In the genomic region with DNA sequence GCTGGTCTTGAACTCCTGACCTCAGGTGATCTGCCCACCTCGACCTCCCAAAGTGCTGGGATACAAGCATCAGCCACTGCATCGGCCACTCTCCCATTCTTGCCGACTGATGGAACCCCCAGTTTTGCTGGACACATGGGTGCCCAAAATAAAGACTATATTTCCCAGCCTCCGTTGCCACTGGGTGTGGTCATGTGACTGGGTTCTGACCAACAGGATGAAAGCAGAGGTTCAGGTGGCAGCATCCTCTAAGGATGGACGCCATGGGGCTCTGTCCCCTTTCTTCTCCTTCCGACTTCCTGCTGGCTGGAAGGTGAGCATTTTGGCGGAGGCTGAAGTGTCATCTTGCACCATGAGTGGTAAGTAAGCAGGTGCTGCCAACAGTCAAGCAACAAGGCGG, we compare ENCODE assay signal across 27 cellular contexts.
"Had no signal": no experiment of that assay in that cellular context is flagged by ENCODE, and none has a peak within 500 bp of the region (broad histone marks: within the 10 kb centered on the region; RNA-seq: fewer than 3 reads in every experiment).

No MANE protein-coding gene starts in this region.

- H3K4me1 Mint-ChIP-seq: activated T-helper 17 cell treated with anti-CD3 and anti-CD28 coated beads, Interleukin-2, amount 50 U/mL, for 72 hours; central memory CD8-positive, alpha-beta T cell had no signal

- ATAC-seq: activated T-cell treated with anti-CD3 and anti-CD28 coated beads, Interleukin-2, amount 50 U/mL, for 4 hours; activated T-helper 17 cell treated with anti-CD3 and anti-CD28 coated beads, Interleukin-2, amount 50 U/mL, for 72 hours; gastrocnemius medialis; left cardiac atrium; right lobe of liver; stimulated activated naive CD8-positive, alpha-beta T cell treated with anti-CD3 and anti-CD28 coated beads, Interleukin-15, Interleukin-2, amounts not matched to agents 100 U/mL and 50 U/mL, for 24 hours; upper lobe of right lung had no signal

- H3K27ac ChIP-seq: breast epithelium, epithelial cell of prostate, neutrophil, right lobe of liver, skin epidermis, upper lobe of right lung had no signal

- H3K4me3 Mint-ChIP-seq: activated CD4-positive, alpha-beta memory T cell treated with anti-CD3 and anti-CD28 coated beads, Interleukin-2, amount 10 ng/mL, durations not matched to agents 7 days and 5 days; activated CD4-positive, alpha-beta T cell treated with anti-CD3 and anti-CD28 coated beads, Interleukin-2, amount 10 ng/mL, durations not matched to agents 7 days and 5 days; activated T-cell treated with anti-CD3 and anti-CD28 coated beads, Interleukin-2, amount 50 U/mL, for 4 hours; activated T-helper 17 cell treated with anti-CD3 and anti-CD28 coated beads, Interleukin-2, amount 50 U/mL, for 72 hours; central memory CD8-positive, alpha-beta T cell; nephron progenitor cell had no signal

- DNase-seq: activated CD4-positive, alpha-beta memory T cell treated with anti-CD3 and anti-CD28 coated beads, Interleukin-2, amount 10 ng/mL, durations not matched to agents 7 days and 5 days; activated CD4-positive, alpha-beta T cell treated with anti-CD3 and anti-CD28 coated beads for 1 hour; activated CD4-positive, alpha-beta T cell treated with anti-CD3 and anti-CD28 coated beads, Interleukin-2, amount 10 ng/mL, durations not matched to agents 7 days and 5 days; activated gamma-delta T cell treated with Interleukin-2 at 50 U/mL for 16 hours; activated naive CD4-positive, alpha-beta T cell treated with anti-CD3 and anti-CD28 coated beads, Interleukin-2, amount 50 U/mL, for 16 hours; activated T-cell treated with anti-CD3 and anti-CD28 coated beads, Interleukin-2, amount 50 U/mL, for 4 hours; amniotic stem cell; dermis blood vessel endothelial cell; effector CD4-positive, alpha-beta T cell; gastrocnemius medialis; head of caudate nucleus; hippocampal formation; left cardiac atrium; mammary epithelial cell; nephron progenitor cell; right lobe of liver; stimulated activated CD4-positive, alpha-beta T cell treated with anti-CD3 and anti-CD28 coated beads, Interleukin-12 subunit alpha, Interleukin-12 subunit beta, amount 100 ng/mL, for 4 hours; stimulated activated CD4-positive, alpha-beta T cell treated with anti-CD3 and anti-CD28 coated beads, Interleukin-4, amount 100 ng/mL, for 1 hour; stimulated activated naive CD8-positive, alpha-beta T cell treated with anti-CD3 and anti-CD28 coated beads, Interleukin-15, Interleukin-2, amounts not matched to agents 100 U/mL and 50 U/mL, for 24 hours; T-helper 2 cell; upper lobe of right lung had no signal

- H3K9me3 Mint-ChIP-seq: activated CD4-positive, alpha-beta memory T cell treated with anti-CD3 and anti-CD28 coated beads, Interleukin-2, amount 10 ng/mL, durations not matched to agents 7 days and 5 days; activated CD4-positive, alpha-beta T cell treated with anti-CD3 and anti-CD28 coated beads, Interleukin-2, amount 10 ng/mL, durations not matched to agents 7 days and 5 days; activated T-cell treated with anti-CD3 and anti-CD28 coated beads, Interleukin-2, amount 50 U/mL, for 4 hours; activated T-helper 17 cell treated with anti-CD3 and anti-CD28 coated beads, Interleukin-2, amount 50 U/mL, for 72 hours; central memory CD8-positive, alpha-beta T cell; nephron progenitor cell had no signal

- H3K4me1 ChIP-seq: breast epithelium, right lobe of liver, upper lobe of right lung had no signal

- H3K27ac Mint-ChIP-seq: activated CD4-positive, alpha-beta memory T cell treated with anti-CD3 and anti-CD28 coated beads, Interleukin-2, amount 10 ng/mL, durations not matched to agents 7 days and 5 days; activated CD4-positive, alpha-beta T cell treated with anti-CD3 and anti-CD28 coated beads, Interleukin-2, amount 10 ng/mL, durations not matched to agents 7 days and 5 days; activated T-helper 17 cell treated with anti-CD3 and anti-CD28 coated beads, Interleukin-2, amount 50 U/mL, for 72 hours; nephron progenitor cell had no signal

- H3K36me3 ChIP-seq: breast epithelium had no signal

- H3K27me3 ChIP-seq: breast epithelium, gastrocnemius medialis, neutrophil, right lobe of liver, upper lobe of right lung had no signal

- H3K27me3 Mint-ChIP-seq: activated CD4-positive, alpha-beta memory T cell treated with anti-CD3 and anti-CD28 coated beads, Interleukin-2, amount 10 ng/mL, durations not matched to agents 7 days and 5 days; activated CD4-positive, alpha-beta T cell treated with anti-CD3 and anti-CD28 coated beads, Interleukin-2, amount 10 ng/mL, durations not matched to agents 7 days and 5 days; activated T-helper 17 cell treated with anti-CD3 and anti-CD28 coated beads, Interleukin-2, amount 50 U/mL, for 72 hours; central memory CD8-positive, alpha-beta T cell had no signal

- H3K9me3 ChIP-seq: breast epithelium, gastrocnemius medialis, neutrophil, right lobe of liver, upper lobe of right lung had no signal

- H3K4me3 ChIP-seq: breast epithelium, gastrocnemius medialis, right lobe of liver, skin epidermis, upper lobe of right lung had no signal
